ENCODE assay signal across 22 cellular contexts in genomic region chr2:217808326-217808725, GRCh38.
"Had no signal": no experiment of that assay in that cellular context is flagged by ENCODE, and none has a peak within 500 bp of the region (broad histone marks: within the 10 kb centered on the region; RNA-seq: fewer than 3 reads in every experiment).

No MANE protein-coding gene starts in this region.

- H3K4me3 Mint-ChIP-seq: activated CD4-positive, alpha-beta memory T cell treated with anti-CD3 and anti-CD28 coated beads for 36 hours; activated CD4-positive, alpha-beta T cell treated with anti-CD3 and anti-CD28 coated beads, Interleukin-2, amount 10 ng/mL, durations not matched to agents 7 days and 5 days; activated naive CD4-positive, alpha-beta T cell treated with anti-CD3 and anti-CD28 coated beads for 36 hours; activated naive CD8-positive, alpha-beta T cell; activated T-cell treated with anti-CD3 and anti-CD28 coated beads, Interleukin-2, amount 50 U/mL, for 4 hours had no signal

- H3K9ac ChIP-seq: SK-N-SH had no signal

- H3K36me3 ChIP-seq: SJCRH30 had no signal

- H3K9me3 Mint-ChIP-seq: activated CD4-positive, alpha-beta memory T cell treated with anti-CD3 and anti-CD28 coated beads for 36 hours; activated naive CD4-positive, alpha-beta T cell treated with anti-CD3 and anti-CD28 coated beads for 36 hours; activated T-cell treated with anti-CD3 and anti-CD28 coated beads, Interleukin-2, amount 50 U/mL, for 4 hours had no signal

- H3K9me3 ChIP-seq: SJCRH30, SK-N-SH had no signal

- H3K4me3 ChIP-seq: SJCRH30 had no signal

- H3K4me2 ChIP-seq: SK-N-SH had no signal

- H3K4me1 ChIP-seq: SJCRH30 had no signal

- DNase-seq: activated CD4-positive, alpha-beta memory T cell treated with anti-CD3 and anti-CD28 coated beads for 36 hours; activated CD4-positive, alpha-beta T cell treated with anti-CD3 and anti-CD28 coated beads, Interleukin-2, amount 10 ng/mL, durations not matched to agents 7 days and 5 days; activated CD4-positive, CD25-positive, alpha-beta regulatory T cell; activated CD8-positive, alpha-beta memory T cell treated with anti-CD3 and anti-CD28 coated beads for 24 hours; activated gamma-delta T cell; activated naive CD4-positive, alpha-beta T cell treated with anti-CD3 and anti-CD28 coated beads for 36 hours; activated T-cell treated with anti-CD3 and anti-CD28 coated beads, Interleukin-2, amount 50 U/mL, for 4 hours; amygdala; brain microvascular endothelial cell; KG1; NCI-H1092; NCI-H1417; NCI-H1930; NCI-H2171 treated with DMSO at 0.1 percent for 48 hours; NCI-H226; NCI-H526; NCI-H774; SJCRH30; T-helper 1 cell had no signal

- H3K27me3 ChIP-seq: brain microvascular endothelial cell, SJCRH30 had no signal

- H3K36me3 Mint-ChIP-seq: activated CD4-positive, alpha-beta memory T cell treated with anti-CD3 and anti-CD28 coated beads for 36 hours; activated naive CD8-positive, alpha-beta T cell had no signal

- ATAC-seq: activated T-cell treated with anti-CD3 and anti-CD28 coated beads, Interleukin-2, amount 50 U/mL, for 4 hours had no signal

- H3K27ac ChIP-seq: brain microvascular endothelial cell, SJCRH30, VCaP had no signal

- H3K27ac Mint-ChIP-seq: activated CD4-positive, alpha-beta memory T cell treated with anti-CD3 and anti-CD28 coated beads for 36 hours; activated CD4-positive, alpha-beta T cell treated with anti-CD3 and anti-CD28 coated beads, Interleukin-2, amount 10 ng/mL, durations not matched to agents 7 days and 5 days; activated naive CD4-positive, alpha-beta T cell treated with anti-CD3 and anti-CD28 coated beads for 36 hours; activated naive CD8-positive, alpha-beta T cell had no signal

- H3K4me1 Mint-ChIP-seq: activated CD4-positive, alpha-beta T cell treated with anti-CD3 and anti-CD28 coated beads, Interleukin-2, amount 10 ng/mL, durations not matched to agents 7 days and 5 days had no signal

- H3K27me3 Mint-ChIP-seq: activated CD4-positive, alpha-beta T cell treated with anti-CD3 and anti-CD28 coated beads, Interleukin-2, amount 10 ng/mL, durations not matched to agents 7 days and 5 days; activated naive CD8-positive, alpha-beta T cell had no signal
